Comparison of ENCODE assay signal across 8 cellular contexts in genomic region chr14:81400202-81400678, GRCh38. TPM values are rescaled to one million over a fixed set of nuclear protein-coding genes. Genes with fewer than 3 reads are reported as not detected.
A peak's percentile ranks its signal among the peaks of the same experiment; 100 is the strongest.
DNase-seq lines count a peak whose midpoint lies in the region; ATAC-seq and TF ChIP-seq lines count a peak whose summit lies in the region.

STON2 (minus strand) TSS chr14:81400324; CDS start chr14:81398382, 1,942 bp downstream.

- H3K9me3 ChIP-seq in fibroblast of lung (ENCODE audit: control insufficient read depth, insufficient read depth, low read depth, low read length) = no peaks in the 10 kb centered on the region

- H3K27ac ChIP-seq in fibroblast of lung (ENCODE audit: insufficient read depth, low read length) = peak within 1 kb of the TSS; percentile 77

- H3K36me3 ChIP-seq in fibroblast of lung (ENCODE audit: control insufficient read depth, insufficient read depth, low read length) = no peaks in the 10 kb centered on the region

- H3K27me3 ChIP-seq in fibroblast of lung (ENCODE audit: control insufficient read depth, insufficient read depth, low read length) = no peaks in the 10 kb centered on the region

- DNase-seq in AG20443 (ENCODE audit: low spot score) = peak; percentile 42
- peak; percentile 72 for DNase-seq in HPDE6-E6E7 (ENCODE audit: extremely low spot score)
- DNase-seq in SHP77 treated with DMSO at 0.1 percent for 48 hours (lab: John Stamatoyannopoulos, UW) = peak; percentile 2
- peak; percentile 70 for DNase-seq in fibroblast of lung (ENCODE audit: low read depth in 2 of 2)
- DNase-seq in retinal pigment epithelial cell (ENCODE audit: low read depth) = no peak
- DNase-seq in cortex of kidney (lab: John Stamatoyannopoulos, UW) = no peak

- peak within 1 kb of the TSS; percentile 26 for H3K4me2 ChIP-seq in fibroblast of lung (ENCODE audit: extremely low read depth, insufficient read depth, low read length)

- H2AFZ ChIP-seq in fibroblast of lung (ENCODE audit: low read length) = no peak within 1 kb of the TSS

- no peak within 1 kb of the TSS for H3K9ac ChIP-seq in fibroblast of lung (ENCODE audit: insufficient read depth, low read length)

- TF ChIP-seq CTCF in fibroblast of lung (conservative IDR thresholded peaks at IDR 0.05 in 1 of 2, IDR thresholded peaks at IDR 0.05 in 1 of 2; ENCODE audit: low read depth in 1 of 2, low read length in 2 of 2) (no peak), retinal pigment epithelial cell (conservative IDR thresholded peaks at IDR 0.05; ENCODE audit: low read depth, low read length) (no peak)

- no peaks in the 10 kb centered on the region for H4K20me1 ChIP-seq in fibroblast of lung (ENCODE audit: control insufficient read depth, extremely low read depth, insufficient read depth, low read length)

- no peak for ATAC-seq in GM19395 (IDR thresholded peaks at IDR 0.05; ENCODE audit: unreplicated experiment)
- ATAC-seq in HG03378 (IDR thresholded peaks at IDR 0.05; ENCODE audit: unreplicated experiment) = no peak

- H3K4me1 ChIP-seq in fibroblast of lung (ENCODE audit: control insufficient read depth, extremely low read depth, insufficient read depth, low read length) = peaks cover 14% of the 10 kb centered on the region

- H3K4me3 ChIP-seq in fibroblast of lung (replicated peaks in 1 of 4; ENCODE audit: control extremely low read depth in 1 of 4, insufficient read depth in 1 of 4, low read depth in 3 of 4, low read length in 4 of 4) (peak within 1 kb of the TSS in 1 of 4 experiments; percentile 25), retinal pigment epithelial cell (ENCODE audit: low read length) (peak within 1 kb of the TSS; percentile 9)

- H3K79me2 ChIP-seq in fibroblast of lung (ENCODE audit: control insufficient read depth, insufficient read depth, low read length) = no peaks in the 10 kb centered on the region

RNA-seq across cellular contexts. Expression of gene STON2, which starts in this region (rescaled TPM):
- 34.9 and 52.5 TPM in 2 replicates for total RNA-seq in fibroblast of lung
- 1.5 and 4.6 TPM in 2 replicates for polyA plus RNA-seq in fibroblast of lung
- 0.85 and 1.5 TPM in 2 replicates for polyA plus RNA-seq in fibroblast of lung (2012)
- 0.63 and 20.8 TPM in 2 replicates for polyA minus RNA-seq in fibroblast of lung (ENCODE audit: low replicate concordance)

Comparison
In these comparisons a context has a peak if more than half of its experiments do, and no peak if none do; other contexts are left out.
1. DNase-seq: peak in AG20443 (single experiment), HPDE6-E6E7 (single experiment), SHP77 treated with DMSO at 0.1 percent for 48 hours (single experiment) and fibroblast of lung (2 of 2); none in retinal pigment epithelial cell (single experiment) and cortex of kidney (single experiment).